9 cellular contexts compared by ENCODE assay signal in genomic region chr11:69337211-69337721, GRCh38. TPM values are rescaled to one million over a fixed set of nuclear protein-coding genes. Genes with fewer than 3 reads are reported as not detected.
DNase-seq lines count a peak whose midpoint lies in the region; ATAC-seq, FAIRE-seq and TF ChIP-seq lines count a peak whose summit lies in the region.
"Had no signal": no experiment of that assay in that cellular context is flagged by ENCODE, and none has a peak within 500 bp of the region (broad histone marks: within the 10 kb centered on the region; RNA-seq: fewer than 3 reads in every experiment).

No MANE protein-coding gene starts in this region.

- H3K79me2 ChIP-seq in astrocyte (ENCODE audit: insufficient read depth, low read length): no peaks in the 10 kb centered on the region

- peaks cover 18% of the 10 kb centered on the region for H3K9me3 Mint-ChIP-seq in astrocyte (ENCODE audit: unreplicated experiment)

- FAIRE-seq in astrocyte (lab: Jason Lieb, UNC) (no peak), HTR-8/SVneo (lab: Jason Lieb, UNC) (no peak), H54 (lab: Jason Lieb, UNC) (no peak)

- H3K27ac Mint-ChIP-seq in astrocyte (ENCODE audit: unreplicated experiment): no peak overlapping the region

- no peak for TF ChIP-seq CTCF in astrocyte (IDR thresholded peaks at IDR 0.05; ENCODE audit: insufficient read depth, low read depth, low read length)

- H3K9ac ChIP-seq in astrocyte (ENCODE audit: low read length): no peak overlapping the region

- H3K4me3 Mint-ChIP-seq in astrocyte (ENCODE audit: unreplicated experiment): no peak overlapping the region

- no peaks in the 10 kb centered on the region for H4K20me1 ChIP-seq in astrocyte (ENCODE audit: insufficient read depth, low read length)

- H3K36me3 ChIP-seq in astrocyte (ENCODE audit: insufficient read depth, low read length): no peaks in the 10 kb centered on the region

- no peak overlapping the region for H3K27ac ChIP-seq in astrocyte (ENCODE audit: low read depth, low read length)

- TF ChIP-seq POLR2A in H54 (IDR thresholded peaks at IDR 0.05; ENCODE audit: low read depth, low read length): no peak

- peaks cover 24% of the 10 kb centered on the region for H3K27me3 Mint-ChIP-seq in astrocyte (ENCODE audit: low read depth, unreplicated experiment)
- H3K27me3 Mint-ChIP-seq: IgD-negative memory B cell had no signal

- peak overlapping the region; percentile 7 for H3K4me2 ChIP-seq in astrocyte (ENCODE audit: low read length)

- H3K36me3 Mint-ChIP-seq in astrocyte (ENCODE audit: low read depth, unreplicated experiment): peaks cover 4% of the 10 kb centered on the region

- H3K4me1 Mint-ChIP-seq in astrocyte (ENCODE audit: low read depth, unreplicated experiment): no peaks in the 10 kb centered on the region

- no peak overlapping the region for H3K4me3 ChIP-seq in astrocyte (ENCODE audit: insufficient read depth, low read depth, low read length)

- H2AFZ ChIP-seq in astrocyte (ENCODE audit: low read depth, low read length): no peak overlapping the region

- H3K9me3 ChIP-seq in astrocyte (ENCODE audit: insufficient read depth, low read depth, low read length): no peaks in the 10 kb centered on the region

- H3K4me1 ChIP-seq in astrocyte (ENCODE audit: insufficient read depth, low read length): peaks cover 9% of the 10 kb centered on the region

- ATAC-seq in GM19351 (IDR thresholded peaks at IDR 0.05; ENCODE audit: unreplicated experiment): peak; percentile 86

- no peaks in the 10 kb centered on the region for H3K27me3 ChIP-seq in astrocyte (ENCODE audit: insufficient read depth, low read length)

- DNase-seq in NCI-H345 (lab: John Stamatoyannopoulos, UW): peak; percentile 71
- DNase-seq in astrocyte (ENCODE audit: low read depth): peak; percentile 61
- DNase-seq in stimulated activated CD4-positive, alpha-beta T cell treated with anti-CD3 and anti-CD28 coated beads, Interleukin-1b, Interleukin-23, amount 100 ng/mL, for 24 hours (ENCODE audit: low read depth in 4 of 4, low spot score in 1 of 4): peak in 3 of 4 experiments; percentile 20 to 25 (median 21)
- no peak for DNase-seq in NCI-H82 treated with DMSO at 0.1 percent for 48 hours (lab: John Stamatoyannopoulos, UW; ENCODE audit: unreplicated experiment)
- no peak for DNase-seq in HTR-8/SVneo (ENCODE audit: insufficient read length, low spot score)
- DNase-seq in H54 (ENCODE audit: insufficient read length, low spot score): no peak
- no peak for DNase-seq in AML-193 (lab: John Stamatoyannopoulos, UW)

RNA-seq across cellular contexts. Expression of gene MYEOV, which starts 43.3 kb away (rescaled TPM):
- not detected in 2 replicates for total RNA-seq in astrocyte

Comparison
In these comparisons a context has a peak if more than half of its experiments do, and no peak if none do; other contexts are left out.
1. DNase-seq: peak in NCI-H345 (single experiment), astrocyte (single experiment) and stimulated activated CD4-positive, alpha-beta T cell treated with anti-CD3 and anti-CD28 coated beads, Interleukin-1b, Interleukin-23, amount 100 ng/mL, for 24 hours (3 of 4); none in NCI-H82 treated with DMSO at 0.1 percent for 48 hours (single experiment), HTR-8/SVneo (single experiment), H54 (single experiment) and AML-193 (0 of 2).